Comparison of ENCODE assay signal across 13 cellular contexts in genomic region chr12:2609020-2609419, GRCh38.
"Had no signal": no experiment of that assay in that cellular context is flagged by ENCODE, and none has a peak within 500 bp of the region (broad histone marks: within the 10 kb centered on the region; RNA-seq: fewer than 3 reads in every experiment).

No MANE protein-coding gene starts in this region.

- H3K27ac ChIP-seq: ascending aorta, heart left ventricle, parathyroid adenoma, skin epidermis had no signal

- H3K27me3 ChIP-seq: ascending aorta, heart left ventricle had no signal

- H3K4me1 ChIP-seq: parathyroid adenoma had no signal

- H3K9me3 ChIP-seq: ascending aorta, heart left ventricle had no signal

- DNase-seq: activated CD4-positive, alpha-beta T cell treated with anti-CD3 and anti-CD28 coated beads, Interleukin-2, amount 50 U/mL, for 48 hours; activated CD8-positive, alpha-beta memory T cell treated with anti-CD3 and anti-CD28 coated beads, Interleukin-2, amount 50 U/mL, for 4 hours; foreskin melanocyte; left ventricle myocardium superior; mesendoderm; nephron progenitor cell; trophoblast cell had no signal

- ATAC-seq: activated CD4-positive, CD25-positive, alpha-beta regulatory T cell treated with anti-CD3 and anti-CD28 coated beads, Interleukin-2, amount 50 U/mL, for 24 hours; activated T-cell treated with anti-CD3 and anti-CD28 coated beads, Interleukin-2, amount 50 U/mL, for 72 hours; heart left ventricle; left ventricle myocardium superior had no signal

- H3K4me3 ChIP-seq: ascending aorta, heart left ventricle, skin epidermis had no signal
